21 cellular contexts compared by ENCODE assay signal in the genomic region with DNA sequence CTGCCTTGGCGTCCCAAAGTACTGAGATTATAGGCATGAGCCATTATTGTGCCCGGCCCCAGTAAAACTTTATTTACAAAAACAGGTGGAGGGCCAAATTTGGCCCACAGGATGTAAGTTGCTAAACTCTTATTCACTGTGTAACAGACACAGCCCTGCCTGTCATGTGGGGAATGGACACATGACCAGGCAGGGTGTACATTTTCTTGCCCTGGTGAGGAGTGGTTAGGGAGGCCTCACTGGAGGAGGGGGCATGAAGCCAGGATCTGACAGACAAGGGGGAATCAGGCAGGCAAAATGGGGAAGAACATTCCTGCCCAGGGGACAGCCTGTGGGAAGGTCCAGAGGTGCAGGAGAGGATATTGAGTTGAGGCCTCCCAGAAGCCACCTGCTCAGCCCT. TPM values are rescaled to one million over a fixed set of nuclear protein-coding genes. Genes with fewer than 3 reads are reported as not detected.
DNase-seq lines count a peak whose midpoint lies in the region; ATAC-seq and TF ChIP-seq lines count a peak whose summit lies in the region.
"Had no signal": no experiment of that assay in that cellular context is flagged by ENCODE, and none has a peak within 500 bp of the region (broad histone marks: within the 10 kb centered on the region; RNA-seq: fewer than 3 reads in every experiment).

No MANE protein-coding gene starts in this region.

- POLR2A ChIA-PET in RWPE1 (lab: Yijun Ruan, JAX; ENCODE audit: low non-redundant PET) = no interaction called here

- peak overlapping the region in 10 of 11 experiments; percentile 24 to 73 (median 34); a peak in 16 of 22 replicates for H3K4me2 ChIP-seq in BLaER1 treated with 17β-estradiol and CSF1 and Interleukin-3, amounts not matched to agents 10 nM and 100 nM

- no peak for DNase-seq in RWPE1 (ENCODE audit: low spot score)
- DNase-seq in neural crest cell (ENCODE audit: low read depth, low spot score) = no peak
- DNase-seq in NCI-H2227 (lab: John Stamatoyannopoulos, UW; ENCODE audit: unreplicated experiment) = no peak
- DNase-seq in ascending aorta (ENCODE audit: low spot score in 2 of 2) = no peak
- DNase-seq: activated CD4-positive, alpha-beta T cell treated with anti-CD3 and anti-CD28 coated beads for 48 hours; endodermal cell; mesendoderm; natural killer cell; NCI-H1436 treated with DMSO at 0.1 percent for 48 hours; NCI-H69; stimulated activated CD4-positive, alpha-beta T cell treated with anti-CD3 and anti-CD28 coated beads, Interleukin-2, amount 100 ng/mL, for 24 hours; stimulated activated naive CD4-positive, alpha-beta T cell; thyroid gland had no signal

- H3K27ac ChIP-seq in BLaER1 treated with 17β-estradiol and CSF1 and Interleukin-3, amounts not matched to agents 10 nM and 100 nM = peak overlapping the region in 9 of 11 experiments; percentile 37 to 68 (median 47); a peak in 16 of 22 replicates
- H3K27ac ChIP-seq in RWPE1 (peak overlapping the region; percentile 98), ascending aorta (no peak overlapping the region)
- H3K27ac ChIP-seq: thyroid gland had no signal

- no peaks in the 10 kb centered on the region for H3K9me3 Mint-ChIP-seq in neural crest cell
- H3K9me3 Mint-ChIP-seq: activated T-helper 17 cell treated with anti-CD3 and anti-CD28 coated beads, Interleukin-2, amount 50 U/mL, for 72 hours; CD14-positive monocyte; endodermal cell; natural killer cell had no signal

- TF ChIP-seq CTCF in RWPE1 (conservative IDR thresholded peaks at IDR 0.05; ENCODE audit: low read depth) (no peak), neural crest cell (conservative IDR thresholded peaks at IDR 0.05) (no peak), ascending aorta (IDR thresholded peaks at IDR 0.05) (no peak)

- peaks cover 32 to 68% (median 49%) of the 10 kb centered on the region in 11 experiments; a peak in 21 of 22 replicates for H3K36me3 ChIP-seq in BLaER1 treated with 17β-estradiol and CSF1 and Interleukin-3, amounts not matched to agents 10 nM and 100 nM
- H3K36me3 ChIP-seq in ascending aorta = peaks cover 16 to 17% of the 10 kb centered on the region in 2 donors
- H3K36me3 ChIP-seq: HAP-1 had no signal

- H3K9ac ChIP-seq in BLaER1 treated with 17β-estradiol and CSF1 and Interleukin-3, amounts not matched to agents 10 nM and 100 nM = peak overlapping the region in 10 of 11 experiments; percentile 11 to 56 (median 41); a peak in 15 of 22 replicates

- H3K27ac Mint-ChIP-seq in neural crest cell (ENCODE audit: unreplicated experiment) = peak overlapping the region; percentile 75
- H3K27ac Mint-ChIP-seq: activated naive CD8-positive, alpha-beta T cell; activated T-helper 17 cell treated with anti-CD3 and anti-CD28 coated beads, Interleukin-2, amount 50 U/mL, for 72 hours; natural killer cell had no signal

- peaks cover 0 to 51% (median 20%) of the 10 kb centered on the region in 11 experiments; a peak in 13 of 22 replicates for H4K20me1 ChIP-seq in BLaER1 treated with 17β-estradiol and CSF1 and Interleukin-3, amounts not matched to agents 10 nM and 100 nM

- H3K4me3 Mint-ChIP-seq in neural crest cell = no peak overlapping the region
- H3K4me3 Mint-ChIP-seq: activated naive CD8-positive, alpha-beta T cell; activated T-helper 17 cell treated with anti-CD3 and anti-CD28 coated beads, Interleukin-2, amount 50 U/mL, for 72 hours; CD14-positive monocyte; endodermal cell; natural killer cell had no signal

- intact Hi-C loops in ascending aorta (cut with DNase I) = no loop called here

- H3K36me3 Mint-ChIP-seq in neural crest cell (ENCODE audit: low read depth) = peaks cover 6% of the 10 kb centered on the region
- H3K36me3 Mint-ChIP-seq: activated naive CD8-positive, alpha-beta T cell; natural killer cell had no signal

- H3K9me3 ChIP-seq in BLaER1 treated with 17β-estradiol and CSF1 and Interleukin-3, amounts not matched to agents 10 nM and 100 nM (replicated peaks in 1 of 11) = peaks cover 0 to under 1% (median 0%) of the 10 kb centered on the region in 11 experiments; a peak in 1 of 22 replicates
- no peaks in the 10 kb centered on the region for H3K9me3 ChIP-seq in ascending aorta
- H3K9me3 ChIP-seq: HAP-1, thyroid gland had no signal

- H3K4me1 ChIP-seq in BLaER1 treated with 17β-estradiol and CSF1 and Interleukin-3, amounts not matched to agents 10 nM and 100 nM = peaks cover 63 to 89% (median 79%) of the 10 kb centered on the region in 10 experiments
- peaks cover 0 to 3% of the 10 kb centered on the region in 2 donors for H3K4me1 ChIP-seq in ascending aorta
- H3K4me1 ChIP-seq: thyroid gland had no signal

- CTCF ChIA-PET in RWPE1 (lab: Yijun Ruan, JAX) = interaction anchor here (0.7 kb wide), 1 partner anchor 331 kb away, joined by 3 read pairs; no protein-coding TSS in a partner anchor

- H3K4me1 Mint-ChIP-seq in neural crest cell = peaks cover 22% of the 10 kb centered on the region
- H3K4me1 Mint-ChIP-seq: activated T-helper 17 cell treated with anti-CD3 and anti-CD28 coated beads, Interleukin-2, amount 50 U/mL, for 72 hours had no signal

- no peak overlapping the region for H3K4me3 ChIP-seq in BLaER1 treated with 17β-estradiol and CSF1 and Interleukin-3, amounts not matched to agents 10 nM and 100 nM
- no peak overlapping the region for H3K4me3 ChIP-seq in ascending aorta
- H3K4me3 ChIP-seq: HAP-1, thyroid gland had no signal

- peaks cover 4% of the 10 kb centered on the region for H3K27me3 Mint-ChIP-seq in neural crest cell (ENCODE audit: low read depth)
- H3K27me3 Mint-ChIP-seq: activated naive CD8-positive, alpha-beta T cell; activated T-helper 17 cell treated with anti-CD3 and anti-CD28 coated beads, Interleukin-2, amount 50 U/mL, for 72 hours had no signal

- ATAC-seq in HG02798 (IDR thresholded peaks at IDR 0.05; ENCODE audit: poor library complexity, unreplicated experiment) = no peak
- ATAC-seq: activated T-helper 17 cell treated with anti-CD3 and anti-CD28 coated beads, Interleukin-2, amount 50 U/mL, for 72 hours; natural killer cell had no signal

- no peaks in the 10 kb centered on the region for H3K27me3 ChIP-seq in BLaER1 treated with 17β-estradiol and CSF1 and Interleukin-3, amounts not matched to agents 10 nM and 100 nM
- H3K27me3 ChIP-seq in ascending aorta = no peaks in the 10 kb centered on the region
- H3K27me3 ChIP-seq: thyroid gland had no signal

RNA-seq across cellular contexts. Expression of a gene that starts 7.4 kb away (rescaled TPM):
- total RNA-seq in neural crest cell = 91.2 and 99.7 TPM in 2 replicates
- 143 TPM for total RNA-seq in ascending aorta

RNA-seq across cellular contexts. Expression of a gene that starts 33.7 kb away (rescaled TPM):
- total RNA-seq in neural crest cell (17.4 and 17.9 TPM in 2 replicates), ascending aorta (64.9 TPM)

RNA-seq across cellular contexts. Expression of a gene that starts 43.3 kb away (rescaled TPM):
- total RNA-seq in neural crest cell (not detected in 2 replicates), ascending aorta (not detected)
- total RNA-seq: activated T-helper 17 cell treated with anti-CD3 and anti-CD28 coated beads, Interleukin-2, amount 50 U/mL, for 72 hours; endodermal cell; natural killer cell; posterior vena cava; skeletal muscle tissue; thyroid gland had no signal

RNA-seq across cellular contexts. Expression of a gene that starts 51.4 kb away (rescaled TPM):
- total RNA-seq in neural crest cell (78.4 and 81.7 TPM in 2 replicates), ascending aorta (95.4 TPM)

RNA-seq across cellular contexts. Expression of a gene that starts 55.6 kb away (rescaled TPM):
- total RNA-seq in neural crest cell (0.71 and 0.96 TPM in 2 replicates), ascending aorta (not detected)
- total RNA-seq: activated T-helper 17 cell treated with anti-CD3 and anti-CD28 coated beads, Interleukin-2, amount 50 U/mL, for 72 hours; natural killer cell had no signal

Comparison
In these comparisons a context has a peak if more than half of its experiments do, and no peak if none do; other contexts are left out.
1. H3K27ac ChIP-seq: peak in BLaER1 treated with 17β-estradiol and CSF1 and Interleukin-3, amounts not matched to agents 10 nM and 100 nM (9 of 11) and RWPE1 (single experiment); none in ascending aorta (0 of 2).